Comparison of ENCODE assay signal across 17 cellular contexts in the genomic region with DNA sequence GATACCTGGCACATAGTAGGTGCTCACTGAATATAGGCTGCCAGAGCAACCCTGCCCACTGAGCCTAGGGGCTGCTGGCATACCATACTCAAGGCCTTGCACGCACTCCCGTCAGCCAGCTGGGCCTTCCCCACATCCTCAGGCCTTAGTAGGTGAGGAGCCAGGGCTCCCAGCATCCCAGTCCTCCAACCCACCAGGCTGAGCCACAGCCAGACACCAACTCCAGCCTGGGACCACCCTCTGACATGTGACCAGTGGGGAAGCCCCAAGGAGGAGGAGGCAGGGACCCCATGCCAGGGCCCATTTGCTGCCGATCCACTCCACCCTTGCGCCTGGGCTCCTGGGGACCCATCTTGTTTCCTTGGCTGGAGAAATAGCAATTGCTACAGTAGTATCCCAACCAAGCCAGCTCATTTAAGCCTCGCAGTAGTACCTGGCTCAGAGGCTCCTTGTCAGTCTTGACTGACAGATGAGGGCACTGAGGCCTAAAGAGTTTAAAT. TPM values are rescaled to one million over a fixed set of nuclear protein-coding genes. Genes with fewer than 3 reads are reported as not detected.
"Had no signal": no experiment of that assay in that cellular context is flagged by ENCODE, and none has a peak within 500 bp of the region (broad histone marks: within the 10 kb centered on the region; RNA-seq: fewer than 3 reads in every experiment).

No MANE protein-coding gene starts in this region.

- DNase-seq: KBM-7, MG63, NCI-H1092 treated with DMSO at 0.1 percent for 48 hours, NCI-H1436 treated with DMSO at 0.1 percent for 48 hours, NCI-H1694, NCI-H187 treated with DMSO at 0.1 percent for 48 hours, NCI-H2029 treated with DMSO at 0.1 percent for 48 hours, NCI-H2171 treated with DMSO at 0.1 percent for 48 hours, NCI-H345, NCI-H446 treated with DMSO at 0.1 percent for 48 hours, NCI-H510A treated with DMSO at 0.1 percent for 48 hours, NCI-H526, SHP77, T-helper 1 cell had no signal

- H3K27ac ChIP-seq: RWPE1 had no signal

- ATAC-seq: SK-N-SH treated with all-trans-retinoic acid at 6 μM for 48 hours had no signal

- H3K9me3 ChIP-seq: MG63 had no signal

- H3K36me3 ChIP-seq: MG63 had no signal

- H3K27me3 ChIP-seq: MG63 had no signal

- H3K4me3 ChIP-seq: MG63 had no signal

RNA-seq across cellular contexts. Expression of a gene that starts 11.4 kb away (rescaled TPM):
- total RNA-seq: SK-MEL-5 had no signal
